Comparison of ENCODE assay signal across 27 cellular contexts in genomic region chr7:146661929-146662328, GRCh38.
"Had no signal": no experiment of that assay in that cellular context is flagged by ENCODE, and none has a peak within 500 bp of the region (broad histone marks: within the 10 kb centered on the region; RNA-seq: fewer than 3 reads in every experiment).

No MANE protein-coding gene starts in this region.

- H3K27me3 ChIP-seq: neural progenitor cell, ovary, right lobe of liver, spleen, suprapubic skin, testis, tibial artery, transverse colon, upper lobe of right lung, uterus had no signal

- H3K36me3 ChIP-seq: neural progenitor cell, ovary, right lobe of liver, spleen, suprapubic skin, tibial artery, transverse colon, upper lobe of right lung, uterus had no signal

- H3K4me1 ChIP-seq: neural progenitor cell, parathyroid adenoma, psoas muscle, right lobe of liver, spleen, suprapubic skin, testis, tibial artery, transverse colon, upper lobe of right lung, uterus had no signal

- H3K4me2 ChIP-seq: neural progenitor cell, smooth muscle cell had no signal

- H3K79me2 ChIP-seq: parathyroid adenoma had no signal

- H3K9me3 ChIP-seq: ovary, testis, upper lobe of right lung, uterus had no signal

- H3K4me3 ChIP-seq: neural progenitor cell, ovary, psoas muscle, right lobe of liver, skin epidermis, smooth muscle cell, spleen, suprapubic skin, testis, tibial artery, transverse colon, upper lobe of right lung, uterus had no signal

- H2AFZ ChIP-seq: neural progenitor cell, parathyroid adenoma had no signal

- DNase-seq: natural killer cell; occipital lobe; ovary; psoas muscle; right cardiac atrium; right lobe of liver; spleen; stimulated activated CD4-positive, alpha-beta T cell treated with anti-CD3 and anti-CD28 coated beads, Interleukin-12 subunit alpha, Interleukin-12 subunit beta, amount 100 ng/mL, for 4 hours; stimulated activated CD4-positive, alpha-beta T cell treated with anti-CD3 and anti-CD28 coated beads, Interleukin-1b, Interleukin-23, amount 100 ng/mL, for 48 hours; stimulated activated CD4-positive, alpha-beta T cell treated with anti-CD3 and anti-CD28 coated beads, Interleukin-4, amount 100 ng/mL, for 1 hour; stimulated activated CD4-positive, alpha-beta T cell treated with anti-CD3 and anti-CD28 coated beads, Interleukin-4, amount 100 ng/mL, for 4 hours; stimulated activated CD8-positive, alpha-beta memory T cell treated with anti-CD3 and anti-CD28 coated beads, Interleukin-4, amount 100 ng/mL, for 48 hours; stimulated activated naive CD4-positive, alpha-beta T cell; stimulated activated naive CD8-positive, alpha-beta T cell treated with anti-CD3 and anti-CD28 coated beads, Interleukin-15, amount 100 ng/mL, for 72 hours; stimulated activated naive CD8-positive, alpha-beta T cell treated with anti-CD3 and anti-CD28 coated beads, Interleukin-15, Interleukin-2, amounts not matched to agents 100 U/mL and 50 U/mL, for 24 hours; substantia nigra; testis; tibial artery; transverse colon; upper lobe of right lung; uterus had no signal

- H3K9ac ChIP-seq: neural progenitor cell, parathyroid adenoma had no signal

- H3K27ac ChIP-seq: neural progenitor cell, ovary, parathyroid adenoma, psoas muscle, right lobe of liver, skin epidermis, spleen, suprapubic skin, testis, tibial artery, transverse colon, upper lobe of right lung, uterus had no signal

- ATAC-seq: natural killer cell; psoas muscle; right cardiac atrium; right lobe of liver; stimulated activated memory B cell treated with anti-CD40 and anti-IgM and Interleukin-4, amounts not matched to agents 10 μg/mL and 1 μg/mL and 100 μg/mL, for 72 hours; stimulated activated naive CD8-positive, alpha-beta T cell treated with anti-CD3 and anti-CD28 coated beads, Interleukin-15, amount 100 ng/mL, for 72 hours; stimulated activated naive CD8-positive, alpha-beta T cell treated with anti-CD3 and anti-CD28 coated beads, Interleukin-15, Interleukin-2, amounts not matched to agents 100 U/mL and 50 U/mL, for 24 hours; upper lobe of right lung had no signal
